In the genomic region with DNA sequence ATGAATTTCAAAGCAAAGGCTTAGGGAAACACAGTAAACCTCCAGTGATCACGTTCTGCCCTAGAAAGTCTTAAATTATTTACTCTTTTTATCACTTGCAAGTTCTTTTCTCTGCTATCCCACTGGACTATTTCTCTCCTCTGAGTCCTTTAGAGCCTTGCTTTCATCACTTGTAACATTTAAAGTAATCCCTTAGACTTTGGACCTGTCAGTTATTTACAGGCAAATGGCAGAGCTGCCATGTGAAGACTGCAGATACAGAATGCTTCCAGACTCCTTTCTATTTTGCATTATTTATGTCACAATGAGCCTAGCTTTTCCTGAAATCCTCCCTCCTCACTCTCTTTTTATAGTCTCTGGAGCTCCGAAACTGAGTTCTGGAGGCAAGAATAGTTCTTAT, we compare ENCODE assay signal across 23 cellular contexts.
DNase-seq lines count a peak whose midpoint lies in the region; ATAC-seq, FAIRE-seq and TF ChIP-seq lines count a peak whose summit lies in the region.
"Had no signal": no experiment of that assay in that cellular context is flagged by ENCODE, and none has a peak within 500 bp of the region (broad histone marks: within the 10 kb centered on the region; RNA-seq: fewer than 3 reads in every experiment).

No MANE protein-coding gene starts in this region.

- in situ Hi-C loops in K562 (cut with MboI), result no loop called here

- H3K4me1 ChIP-seq in K562 (replicated peaks in 1 of 2; ENCODE audit: control insufficient read depth in 2 of 2, insufficient read depth in 2 of 2, low read length in 2 of 2), result peaks cover 0 to 4% of the 10 kb centered on the region in 2 experiments; a peak in 1 of 5 replicates
- H3K4me1 ChIP-seq in uterus, result no peaks in the 10 kb centered on the region

- H3K27me3 Mint-ChIP-seq in nephron (ENCODE audit: low read depth), result peaks cover 7% of the 10 kb centered on the region

- no peak for FAIRE-seq in K562 (lab: Jason Lieb, UNC)
- FAIRE-seq: A204.1, G401.6, GM12891, GM19239 had no signal

- H2AFZ ChIP-seq in K562 (ENCODE audit: low read depth, low read length), result no peak overlapping the region
- H2AFZ ChIP-seq: GM23248 had no signal

- H3K9ac ChIP-seq in K562 (ENCODE audit: insufficient read depth in 1 of 2, low read depth in 2 of 2, low read length in 2 of 2), result no peak overlapping the region
- H3K9ac ChIP-seq: GM23248 had no signal

- H3K9me3 Mint-ChIP-seq in nephron, result no peaks in the 10 kb centered on the region
- H3K9me3 Mint-ChIP-seq: CD8-positive, alpha-beta memory T cell had no signal

- peaks cover 15% of the 10 kb centered on the region for H3K4me1 Mint-ChIP-seq in nephron

- DNase-seq in K562 (ENCODE audit: extremely low read depth in 1 of 4, low spot score in 3 of 4) (no peak), fibroblast of villous mesenchyme (ENCODE audit: low read depth) (peak; percentile 5), uterus (no peak), Kasumi-1 (lab: John Stamatoyannopoulos, UW) (no peak), posterior cingulate gyrus (no peak)
- DNase-seq: ACHN; BE2C; C1 segment of cervical spinal cord; CD4-positive, CD25-positive, alpha-beta regulatory T cell; CD8-positive, alpha-beta memory T cell; COR-L47; DMS 273 treated with DMSO at 0.1 percent for 48 hours; DMS53; GM23248; HCEC 1CT; IMR-90 had no signal

- H3K9me3 ChIP-seq in K562 (replicated peaks; ENCODE audit: control insufficient read depth, insufficient read depth, low read depth, low read length), result no peaks in the 10 kb centered on the region
- no peaks in the 10 kb centered on the region for H3K9me3 ChIP-seq in uterus
- H3K9me3 ChIP-seq: BE2C had no signal

- H3K27ac Mint-ChIP-seq in nephron, result peak overlapping the region; percentile 58 to 74 (median 64)
- H3K27ac Mint-ChIP-seq: CD4-positive, CD25-positive, alpha-beta regulatory T cell; CD8-positive, alpha-beta memory T cell had no signal

- no peaks in the 10 kb centered on the region for H3K79me2 ChIP-seq in K562 (ENCODE audit: control insufficient read depth, insufficient read depth, low read length)

- CTCF ChIA-PET in K562 (lab: Yijun Ruan, JAX; ENCODE audit: low intra/inter-chr PET ratio), result no interaction called here

- no peaks in the 10 kb centered on the region for H3K27me3 ChIP-seq in K562 (ENCODE audit: control insufficient read depth in 2 of 2, insufficient read depth in 2 of 2, low read length in 2 of 2)
- H3K27me3 ChIP-seq in uterus, result no peaks in the 10 kb centered on the region
- H3K27me3 ChIP-seq: BE2C had no signal

- no peak for TF ChIP-seq EP300 in K562 (IDR thresholded peaks at IDR 0.05; ENCODE audit: low read length)

- no peaks in the 10 kb centered on the region for H3K36me3 Mint-ChIP-seq in nephron (ENCODE audit: low read depth)

- H3K9me1 ChIP-seq in K562 (ENCODE audit: control insufficient read depth, insufficient read depth, low read length), result no peaks in the 10 kb centered on the region

- H3K4me3 ChIP-seq in K562, result no peak overlapping the region
- H3K4me3 ChIP-seq in fibroblast of villous mesenchyme (ENCODE audit: low read depth, low read length), result no peak overlapping the region
- no peak overlapping the region for H3K4me3 ChIP-seq in uterus
- H3K4me3 ChIP-seq: GM23248 had no signal

- POLR2A ChIA-PET in K562 (lab: Yijun Ruan, JAX), result no interaction called here

- H3K4me2 ChIP-seq in K562 (ENCODE audit: insufficient read depth, low read length), result no peak overlapping the region

- 41% methylated on average over 2 of the region's 2 CpGs for WGBS in K562 (ENCODE audit: insufficient coverage, low coverage, missing lambda C conversion rate)

- H3K36me3 ChIP-seq in K562 (ENCODE audit: control insufficient read depth, insufficient read depth, low read length), result no peaks in the 10 kb centered on the region
- no peaks in the 10 kb centered on the region for H3K36me3 ChIP-seq in uterus
- H3K36me3 ChIP-seq: BE2C had no signal

- intact Hi-C loops in K562 (cut with micrococcal nuclease), result no loop called here
- intact Hi-C loops in uterus (cut with DNase I; ENCODE audit: low total_unique reads), result no loop called here
- intact Hi-C loops in posterior cingulate gyrus (cut with DNase I), result no loop called here

- H4K20me1 ChIP-seq in K562 (replicated peaks; ENCODE audit: control insufficient read depth, insufficient read depth, low read length), result no peaks in the 10 kb centered on the region

- TF ChIP-seq POLR2A in K562 (conservative IDR thresholded peaks at IDR 0.05) (no peak), uterus (IDR thresholded peaks at IDR 0.05) (no peak)

- ATAC-seq in K562, result no peak
- no peak for ATAC-seq in HG03439 (IDR thresholded peaks at IDR 0.05; ENCODE audit: unreplicated experiment)

- no peak for TF ChIP-seq RAD21 in K562 (CRISPR knock-in tag; conservative IDR thresholded peaks at IDR 0.05 in 1 of 2, IDR thresholded peaks at IDR 0.05 in 1 of 2)

- no peak overlapping the region for H3K4me3 Mint-ChIP-seq in nephron
- H3K4me3 Mint-ChIP-seq: CD4-positive, CD25-positive, alpha-beta regulatory T cell; CD8-positive, alpha-beta memory T cell had no signal

- no TSS peak for BruUV-seq in K562 (replicated peaks; lab: Mats Ljungman, UMichigan)

- H3K27ac ChIP-seq in K562 (ENCODE audit: extremely low read depth, low read depth, low read length) (no peak overlapping the region), uterus (peak overlapping the region; percentile 51 to 64)
- H3K27ac ChIP-seq: GM23248, HL-60 had no signal

- TF ChIP-seq CTCF in K562 (IDR thresholded peaks at IDR 0.05 in 2 of 3, conservative IDR thresholded peaks at IDR 0.05 in 1 of 3; ENCODE audit: insufficient read depth in 2 of 3, low read depth in 1 of 3, low read length in 3 of 3) (no peak), fibroblast of villous mesenchyme (IDR thresholded peaks at IDR 0.05; ENCODE audit: insufficient read depth, low read depth, low read length) (no peak), nephron (IDR thresholded peaks at IDR 0.05; ENCODE audit: unreplicated experiment in 3 of 3) (no peak), uterus (IDR thresholded peaks at IDR 0.05) (no peak)

TF ChIP-seq in K562, 482 proteins besides CTCF, POLR2A, EP300 and RAD21:
- TF ChIP-seq ARHGAP35 (IDR thresholded peaks at IDR 0.05; ENCODE audit: partially characterized antibody) (no peak), TCF3 (CRISPR knock-in tag; IDR thresholded peaks at IDR 0.05) (peak; percentile 37; the same call in 1 of the 2 replicates)
